Comparison of ENCODE assay signal across 18 cellular contexts in the genomic region with DNA sequence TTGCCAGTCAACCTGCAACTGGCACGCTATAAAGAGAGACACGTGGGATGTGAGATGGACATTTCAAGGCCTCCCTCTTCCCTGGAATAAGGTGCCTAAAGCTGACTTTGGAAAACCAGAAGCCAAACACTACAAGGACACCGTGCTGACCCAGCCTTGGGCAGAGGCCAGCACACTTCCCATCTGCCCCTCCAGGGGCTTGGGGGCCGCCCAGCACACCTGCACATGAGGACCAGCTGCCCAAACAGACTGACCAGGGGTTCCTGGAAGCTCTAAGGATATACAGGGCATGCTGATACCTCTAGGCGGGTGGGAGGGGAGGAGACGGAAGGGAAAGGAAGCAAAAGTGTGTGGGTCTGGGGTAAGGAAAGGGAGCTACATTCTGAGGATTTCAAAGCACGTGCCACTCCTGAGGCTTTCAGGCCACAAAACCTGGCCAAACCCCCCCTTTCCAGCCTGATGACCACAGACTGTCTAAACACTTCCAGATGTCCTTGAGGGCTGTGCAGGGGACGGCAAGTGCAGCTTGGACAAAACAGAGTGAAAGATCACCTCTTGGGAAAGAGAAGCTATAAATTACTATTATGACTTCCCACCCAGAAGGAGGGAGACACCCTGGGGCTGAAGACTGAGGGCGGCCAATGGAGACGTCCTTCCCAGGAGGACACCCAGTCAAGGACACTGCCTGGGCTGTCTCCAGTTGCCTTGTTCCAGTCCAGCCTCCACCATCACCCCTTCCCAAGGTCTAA. TPM values are rescaled to one million over a fixed set of nuclear protein-coding genes. Genes with fewer than 3 reads are reported as not detected.
DNase-seq lines count a peak whose midpoint lies in the region; FAIRE-seq and TF ChIP-seq lines count a peak whose summit lies in the region.
"Had no signal": no experiment of that assay in that cellular context is flagged by ENCODE, and none has a peak within 500 bp of the region (broad histone marks: within the 10 kb centered on the region; RNA-seq: fewer than 3 reads in every experiment).

No MANE protein-coding gene starts in this region.

- H3K27me3 Mint-ChIP-seq in MCF 10A (ENCODE audit: insufficient read depth, unreplicated experiment) = peaks cover 41% of the 10 kb centered on the region

- H3K27me3 ChIP-seq in adipocyte (replicated peaks; ENCODE audit: control insufficient read depth, insufficient read depth, low read length) = peaks cover 10% of the 10 kb centered on the region
- H3K27me3 ChIP-seq in layer of hippocampus (ENCODE audit: control insufficient read depth, insufficient read depth, low read length) = no peaks in the 10 kb centered on the region
- H3K27me3 ChIP-seq in tibial artery = no peaks in the 10 kb centered on the region

- peak overlapping the region; percentile 43 for H3K9ac ChIP-seq in adipocyte (ENCODE audit: low read length)

- no peaks in the 10 kb centered on the region for H3K36me3 Mint-ChIP-seq in MCF 10A (ENCODE audit: insufficient read depth, unreplicated experiment)
- H3K36me3 Mint-ChIP-seq: natural killer cell had no signal

- DNase-seq in HTR-8/SVneo (ENCODE audit: insufficient read length, low spot score) = peak; percentile 15
- peak; percentile 20 for DNase-seq in adipocyte (ENCODE audit: low read depth)
- DNase-seq in tibial artery = peak in 1 of 2 donors; percentile 43
- DNase-seq in RWPE1 (ENCODE audit: low spot score) = no peak
- DNase-seq in Ammon's horn (ENCODE audit: low spot score) = no peak
- no peak for DNase-seq in MCF 10A (ENCODE audit: unreplicated experiment)
- DNase-seq in activated gamma-delta T cell (lab: John Stamatoyannopoulos, UW) = no peak
- DNase-seq: activated CD4-positive, alpha-beta memory T cell treated with anti-CD3 and anti-CD28 coated beads, Interleukin-2, amount 10 ng/mL, durations not matched to agents 7 days and 5 days; endodermal cell; H9; Kasumi-1; left cardiac atrium; natural killer cell; NCI-H1930; stimulated activated naive CD8-positive, alpha-beta T cell treated with anti-CD3 and anti-CD28 coated beads, Interleukin-15, Interleukin-2, amounts not matched to agents 100 U/mL and 50 U/mL, for 24 hours had no signal

- H3K27ac ChIP-seq in layer of hippocampus (ENCODE audit: low read depth, low read length) = peak overlapping the region; percentile 31
- peak overlapping the region; percentile 89 to 96 for H3K27ac ChIP-seq in tibial artery
- H3K27ac ChIP-seq in RWPE1 = no peak overlapping the region
- H3K27ac ChIP-seq: HL-60 had no signal

- no TSS peak for BruUV-seq in MCF 10A (replicated peaks; lab: Mats Ljungman, UMichigan)

- POLR2A ChIA-PET in RWPE1 (lab: Yijun Ruan, JAX; ENCODE audit: low non-redundant PET) (no interaction called here), MCF 10A (lab: Yijun Ruan, JAX) (no interaction called here)

- no peak overlapping the region for H3K4me3 Mint-ChIP-seq in MCF 10A (ENCODE audit: unreplicated experiment)
- H3K4me3 Mint-ChIP-seq: activated CD4-positive, alpha-beta memory T cell treated with anti-CD3 and anti-CD28 coated beads, Interleukin-2, amount 10 ng/mL, durations not matched to agents 7 days and 5 days; endodermal cell; natural killer cell had no signal

- intact Hi-C loops in tibial artery (cut with DNase I; ENCODE audit: low total_unique reads) (no loop called here), MCF 10A (cut with micrococcal nuclease) (no loop called here)

- no peak for TF ChIP-seq CTCF in tibial artery (IDR thresholded peaks at IDR 0.05)
- TF ChIP-seq CTCF in RWPE1 (conservative IDR thresholded peaks at IDR 0.05; ENCODE audit: low read depth) = no peak
- no peak for TF ChIP-seq CTCF in MCF 10A (IDR thresholded peaks at IDR 0.05; ENCODE audit: unreplicated experiment)

- H3K4me3 ChIP-seq in adipocyte (ENCODE audit: low read length) (no peak overlapping the region), tibial artery (no peak overlapping the region)

- H3K4me1 Mint-ChIP-seq in MCF 10A (ENCODE audit: insufficient read depth, unreplicated experiment) = peaks cover 6% of the 10 kb centered on the region
- H3K4me1 Mint-ChIP-seq: activated CD4-positive, alpha-beta memory T cell treated with anti-CD3 and anti-CD28 coated beads, Interleukin-2, amount 10 ng/mL, durations not matched to agents 7 days and 5 days; natural killer cell had no signal

- H3K27ac Mint-ChIP-seq in MCF 10A (ENCODE audit: low read depth, unreplicated experiment) = no peak overlapping the region
- H3K27ac Mint-ChIP-seq: activated CD4-positive, alpha-beta memory T cell treated with anti-CD3 and anti-CD28 coated beads, Interleukin-2, amount 10 ng/mL, durations not matched to agents 7 days and 5 days; endodermal cell; H9; natural killer cell had no signal

- H3K9me3 Mint-ChIP-seq in MCF 10A (ENCODE audit: unreplicated experiment) = no peaks in the 10 kb centered on the region
- H3K9me3 Mint-ChIP-seq: activated CD4-positive, alpha-beta memory T cell treated with anti-CD3 and anti-CD28 coated beads, Interleukin-2, amount 10 ng/mL, durations not matched to agents 7 days and 5 days; endodermal cell; H9; natural killer cell had no signal

- H3K36me3 ChIP-seq in adipocyte (ENCODE audit: control insufficient read depth, insufficient read depth, low read length, severe bottlenecking) (no peaks in the 10 kb centered on the region), tibial artery (no peaks in the 10 kb centered on the region)

- H3K4me1 ChIP-seq in adipocyte (ENCODE audit: control insufficient read depth, insufficient read depth, low read length) (peaks cover 19% of the 10 kb centered on the region), tibial artery (peaks cover 0 to 98% (median 73%) of the 10 kb centered on the region in 4 donors)

- no peak for FAIRE-seq in HTR-8/SVneo (lab: Jason Lieb, UNC)

- CTCF ChIA-PET in RWPE1 (lab: Yijun Ruan, JAX) (interaction anchor here (0.7 kb wide), 1 partner anchor 311 kb away, joined by 4 read pairs; no protein-coding TSS in a partner anchor), MCF 10A (lab: Yijun Ruan, JAX) (interaction anchor here (0.7 to 0.9 kb wide), 3 partner anchors 93 to 111 kb away, joined by 3 read pairs; no protein-coding TSS in a partner anchor)

- H3K9me3 ChIP-seq in adipocyte (ENCODE audit: control insufficient read depth, low read length) (no peaks in the 10 kb centered on the region), tibial artery (no peaks in the 10 kb centered on the region)

RNA-seq across cellular contexts. Expression of a gene that starts 57.9 kb away (rescaled TPM):
- not detected in 2 replicates for total RNA-seq in MCF 10A (2022)
- total RNA-seq: activated CD4-positive, alpha-beta memory T cell treated with anti-CD3 and anti-CD28 coated beads, Interleukin-2, amount 10 ng/mL, durations not matched to agents 7 days and 5 days; bronchial epithelial cell; natural killer cell had no signal

Comparison
In these comparisons a context has a peak if more than half of its experiments do, and no peak if none do; other contexts are left out.
1. DNase-seq: peak in HTR-8/SVneo (single experiment) and adipocyte (single experiment); none in RWPE1 (single experiment), Ammon's horn (single experiment), MCF 10A (single experiment) and activated gamma-delta T cell (single experiment).